In the genomic region with DNA sequence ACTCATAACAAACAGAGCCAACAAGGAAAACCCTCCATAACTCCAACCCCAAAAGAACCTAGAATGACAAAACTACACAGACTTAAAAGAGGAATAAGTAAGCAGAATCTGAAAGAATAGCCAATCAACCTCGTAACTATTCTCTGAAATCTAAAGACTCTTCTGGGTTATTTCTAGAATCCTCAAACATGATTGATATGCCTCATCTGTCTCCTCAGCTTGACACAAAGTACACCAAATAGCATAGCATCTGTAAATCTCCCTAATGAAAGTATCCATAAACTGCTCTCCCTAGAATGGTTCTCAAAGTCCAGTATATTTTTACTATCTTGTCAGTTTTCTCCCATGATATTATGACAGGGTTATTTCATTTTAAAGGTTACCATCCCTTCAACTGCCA, we compare ENCODE assay signal across 25 cellular contexts.
"Had no signal": no experiment of that assay in that cellular context is flagged by ENCODE, and none has a peak within 500 bp of the region (broad histone marks: within the 10 kb centered on the region; RNA-seq: fewer than 3 reads in every experiment).

No MANE protein-coding gene starts in this region.

- H3K4me3 ChIP-seq: colonic mucosa, esophagus squamous epithelium, gastrocnemius medialis, heart right ventricle, left lung, lower lobe of right lung had no signal

- H3K27me3 Mint-ChIP-seq: dendritic cell treated with granulocyte-macrophage colony-stimulating factor and Interleukin-4, amounts not matched to agents 40 ng/mL and 50 ng/mL, for 4 days had no signal

- FAIRE-seq: endometrium, islet of Langerhans, keratinocyte had no signal

- H3K27ac Mint-ChIP-seq: dendritic cell treated with granulocyte-macrophage colony-stimulating factor and Interleukin-4, amounts not matched to agents 40 ng/mL and 50 ng/mL, for 4 days; effector memory CD8-positive, alpha-beta T cell; endodermal cell had no signal

- H3K4me1 ChIP-seq: colonic mucosa, esophagus squamous epithelium, gastrocnemius medialis, left lung, lower lobe of right lung had no signal

- H3K9me3 ChIP-seq: colonic mucosa, esophagus squamous epithelium, gastrocnemius medialis, heart right ventricle, left lung, lower lobe of right lung had no signal

- DNase-seq: colonic mucosa; cortex of kidney; effector CD8-positive, alpha-beta T cell; effector memory CD8-positive, alpha-beta T cell; endodermal cell; erythroblast; esophagus squamous epithelium; foreskin fibroblast; foreskin melanocyte; gastrocnemius medialis; glutamatergic neuron; head of caudate nucleus; heart right ventricle; hippocampal formation; left cardiac atrium; left lung; left ventricle myocardium superior; lower lobe of right lung; mesenchymal stem cell; midbrain had no signal

- H3K4me3 Mint-ChIP-seq: dendritic cell treated with granulocyte-macrophage colony-stimulating factor and Interleukin-4, amounts not matched to agents 40 ng/mL and 50 ng/mL, for 4 days; effector memory CD8-positive, alpha-beta T cell; endodermal cell had no signal

- H3K36me3 ChIP-seq: colonic mucosa, esophagus squamous epithelium, gastrocnemius medialis, heart right ventricle, left lung, lower lobe of right lung had no signal

- ATAC-seq: effector memory CD8-positive, alpha-beta T cell; esophagus mucosa; gastrocnemius medialis; heart right ventricle; left cardiac atrium; left lung; left ventricle myocardium superior; lower lobe of right lung had no signal

- H3K27me3 ChIP-seq: colonic mucosa, esophagus squamous epithelium, gastrocnemius medialis, heart right ventricle, left lung had no signal

- H3K9me3 Mint-ChIP-seq: dendritic cell treated with granulocyte-macrophage colony-stimulating factor and Interleukin-4, amounts not matched to agents 40 ng/mL and 50 ng/mL, for 4 days; effector memory CD8-positive, alpha-beta T cell; endodermal cell had no signal
